2 cellular contexts compared by ENCODE assay signal in the genomic region with DNA sequence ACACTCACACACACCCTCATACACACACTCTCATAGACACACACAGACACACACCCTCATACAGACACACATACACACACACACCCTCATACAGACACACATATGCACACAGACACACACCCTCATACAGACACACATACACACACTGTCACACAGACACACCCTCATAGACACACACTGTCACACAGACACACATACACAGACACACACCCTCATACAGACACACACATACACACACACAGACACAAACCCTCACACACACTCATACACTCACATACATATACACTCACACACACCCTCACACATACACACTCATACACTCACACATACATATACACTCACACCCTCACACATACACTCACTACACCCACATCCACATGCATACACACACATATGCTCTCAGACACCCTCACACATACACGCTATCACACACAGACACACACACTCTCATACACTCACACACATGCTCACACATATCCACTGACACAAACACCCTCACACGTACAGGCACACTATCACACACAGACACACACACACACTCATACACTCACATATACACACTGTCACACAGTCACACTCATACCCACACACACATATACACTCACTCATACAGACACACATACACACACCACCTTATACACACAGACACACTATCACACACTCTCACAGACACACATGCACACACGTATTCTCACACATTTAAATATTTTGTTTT.
TF ChIP-seq lines count a peak whose summit lies in the region.

No MANE protein-coding gene starts in this region.

TF ChIP-seq in neural cell, 6 proteins besides CTCF, POLR2A, EP300 and RAD21 (continued from another document):
- TF ChIP-seq, protein P1, sequence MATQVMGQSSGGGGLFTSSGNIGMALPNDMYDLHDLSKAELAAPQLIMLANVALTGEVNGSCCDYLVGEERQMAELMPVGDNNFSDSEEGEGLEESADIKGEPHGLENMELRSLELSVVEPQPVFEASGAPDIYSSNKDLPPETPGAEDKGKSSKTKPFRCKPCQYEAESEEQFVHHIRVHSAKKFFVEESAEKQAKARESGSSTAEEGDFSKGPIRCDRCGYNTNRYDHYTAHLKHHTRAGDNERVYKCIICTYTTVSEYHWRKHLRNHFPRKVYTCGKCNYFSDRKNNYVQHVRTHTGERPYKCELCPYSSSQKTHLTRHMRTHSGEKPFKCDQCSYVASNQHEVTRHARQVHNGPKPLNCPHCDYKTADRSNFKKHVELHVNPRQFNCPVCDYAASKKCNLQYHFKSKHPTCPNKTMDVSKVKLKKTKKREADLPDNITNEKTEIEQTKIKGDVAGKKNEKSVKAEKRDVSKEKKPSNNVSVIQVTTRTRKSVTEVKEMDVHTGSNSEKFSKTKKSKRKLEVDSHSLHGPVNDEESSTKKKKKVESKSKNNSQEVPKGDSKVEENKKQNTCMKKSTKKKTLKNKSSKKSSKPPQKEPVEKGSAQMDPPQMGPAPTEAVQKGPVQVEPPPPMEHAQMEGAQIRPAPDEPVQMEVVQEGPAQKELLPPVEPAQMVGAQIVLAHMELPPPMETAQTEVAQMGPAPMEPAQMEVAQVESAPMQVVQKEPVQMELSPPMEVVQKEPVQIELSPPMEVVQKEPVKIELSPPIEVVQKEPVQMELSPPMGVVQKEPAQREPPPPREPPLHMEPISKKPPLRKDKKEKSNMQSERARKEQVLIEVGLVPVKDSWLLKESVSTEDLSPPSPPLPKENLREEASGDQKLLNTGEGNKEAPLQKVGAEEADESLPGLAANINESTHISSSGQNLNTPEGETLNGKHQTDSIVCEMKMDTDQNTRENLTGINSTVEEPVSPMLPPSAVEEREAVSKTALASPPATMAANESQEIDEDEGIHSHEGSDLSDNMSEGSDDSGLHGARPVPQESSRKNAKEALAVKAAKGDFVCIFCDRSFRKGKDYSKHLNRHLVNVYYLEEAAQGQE (IDR thresholded peaks at IDR 0.05; ENCODE audit: borderline replicate concordance) = no peak
- no peak for TF ChIP-seq SMC3 (conservative IDR thresholded peaks at IDR 0.05; ENCODE audit: poor library complexity)
TF ChIP-seq in neural cell: peak in this region for 1.

TF ChIP-seq in SK-N-SH treated with all-trans-retinoic acid at 6 μM for 48 hours, 23 proteins besides CTCF, POLR2A, EP300 and RAD21 (continued from another document):
- TF ChIP-seq, protein P2, sequence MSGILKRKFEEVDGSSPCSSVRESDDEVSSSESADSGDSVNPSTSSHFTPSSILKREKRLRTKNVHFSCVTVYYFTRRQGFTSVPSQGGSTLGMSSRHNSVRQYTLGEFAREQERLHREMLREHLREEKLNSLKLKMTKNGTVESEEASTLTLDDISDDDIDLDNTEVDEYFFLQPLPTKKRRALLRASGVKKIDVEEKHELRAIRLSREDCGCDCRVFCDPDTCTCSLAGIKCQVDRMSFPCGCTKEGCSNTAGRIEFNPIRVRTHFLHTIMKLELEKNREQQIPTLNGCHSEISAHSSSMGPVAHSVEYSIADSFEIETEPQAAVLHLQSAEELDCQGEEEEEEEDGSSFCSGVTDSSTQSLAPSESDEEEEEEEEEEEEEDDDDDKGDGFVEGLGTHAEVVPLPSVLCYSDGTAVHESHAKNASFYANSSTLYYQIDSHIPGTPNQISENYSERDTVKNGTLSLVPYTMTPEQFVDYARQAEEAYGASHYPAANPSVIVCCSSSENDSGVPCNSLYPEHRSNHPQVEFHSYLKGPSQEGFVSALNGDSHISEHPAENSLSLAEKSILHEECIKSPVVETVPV (CRISPR knock-in tag; IDR thresholded peaks at IDR 0.05) = no peak
- TF ChIP-seq ZNF70 (CRISPR knock-in tag; IDR thresholded peaks at IDR 0.05) = no peak
- no peak for TF ChIP-seq ISL1 (CRISPR knock-in tag; IDR thresholded peaks at IDR 0.05)
- TF ChIP-seq, protein P3, sequence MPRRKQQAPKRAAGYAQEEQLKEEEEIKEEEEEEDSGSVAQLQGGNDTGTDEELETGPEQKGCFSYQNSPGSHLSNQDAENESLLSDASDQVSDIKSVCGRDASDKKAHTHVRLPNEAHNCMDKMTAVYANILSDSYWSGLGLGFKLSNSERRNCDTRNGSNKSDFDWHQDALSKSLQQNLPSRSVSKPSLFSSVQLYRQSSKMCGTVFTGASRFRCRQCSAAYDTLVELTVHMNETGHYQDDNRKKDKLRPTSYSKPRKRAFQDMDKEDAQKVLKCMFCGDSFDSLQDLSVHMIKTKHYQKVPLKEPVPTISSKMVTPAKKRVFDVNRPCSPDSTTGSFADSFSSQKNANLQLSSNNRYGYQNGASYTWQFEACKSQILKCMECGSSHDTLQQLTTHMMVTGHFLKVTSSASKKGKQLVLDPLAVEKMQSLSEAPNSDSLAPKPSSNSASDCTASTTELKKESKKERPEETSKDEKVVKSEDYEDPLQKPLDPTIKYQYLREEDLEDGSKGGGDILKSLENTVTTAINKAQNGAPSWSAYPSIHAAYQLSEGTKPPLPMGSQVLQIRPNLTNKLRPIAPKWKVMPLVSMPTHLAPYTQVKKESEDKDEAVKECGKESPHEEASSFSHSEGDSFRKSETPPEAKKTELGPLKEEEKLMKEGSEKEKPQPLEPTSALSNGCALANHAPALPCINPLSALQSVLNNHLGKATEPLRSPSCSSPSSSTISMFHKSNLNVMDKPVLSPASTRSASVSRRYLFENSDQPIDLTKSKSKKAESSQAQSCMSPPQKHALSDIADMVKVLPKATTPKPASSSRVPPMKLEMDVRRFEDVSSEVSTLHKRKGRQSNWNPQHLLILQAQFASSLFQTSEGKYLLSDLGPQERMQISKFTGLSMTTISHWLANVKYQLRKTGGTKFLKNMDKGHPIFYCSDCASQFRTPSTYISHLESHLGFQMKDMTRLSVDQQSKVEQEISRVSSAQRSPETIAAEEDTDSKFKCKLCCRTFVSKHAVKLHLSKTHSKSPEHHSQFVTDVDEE (CRISPR knock-in tag; IDR thresholded peaks at IDR 0.05) = no peak
- no peak for TF ChIP-seq TCF4 (CRISPR knock-in tag; IDR thresholded peaks at IDR 0.05; ENCODE audit: borderline replicate concordance)
- no peak for TF ChIP-seq ZFP30 (CRISPR knock-in tag; IDR thresholded peaks at IDR 0.05)
- TF ChIP-seq OSR1 (CRISPR knock-in tag; IDR thresholded peaks at IDR 0.05) = no peak
- TF ChIP-seq, protein P4, sequence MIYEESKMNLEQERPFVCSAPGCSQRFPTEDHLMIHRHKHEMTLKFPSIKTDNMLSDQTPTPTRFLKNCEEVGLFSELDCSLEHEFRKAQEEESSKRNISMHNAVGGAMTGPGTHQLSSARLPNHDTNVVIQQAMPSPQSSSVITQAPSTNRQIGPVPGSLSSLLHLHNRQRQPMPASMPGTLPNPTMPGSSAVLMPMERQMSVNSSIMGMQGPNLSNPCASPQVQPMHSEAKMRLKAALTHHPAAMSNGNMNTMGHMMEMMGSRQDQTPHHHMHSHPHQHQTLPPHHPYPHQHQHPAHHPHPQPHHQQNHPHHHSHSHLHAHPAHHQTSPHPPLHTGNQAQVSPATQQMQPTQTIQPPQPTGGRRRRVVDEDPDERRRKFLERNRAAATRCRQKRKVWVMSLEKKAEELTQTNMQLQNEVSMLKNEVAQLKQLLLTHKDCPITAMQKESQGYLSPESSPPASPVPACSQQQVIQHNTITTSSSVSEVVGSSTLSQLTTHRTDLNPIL (CRISPR knock-in tag; IDR thresholded peaks at IDR 0.05; ENCODE audit: low read depth) = no peak
- no peak for TF ChIP-seq PPARA (CRISPR knock-in tag; IDR thresholded peaks at IDR 0.05; ENCODE audit: borderline replicate concordance)
- TF ChIP-seq ESRRG (CRISPR knock-in tag; IDR thresholded peaks at IDR 0.05) = no peak
- TF ChIP-seq ZNF565 (CRISPR knock-in tag; conservative IDR thresholded peaks at IDR 0.05; ENCODE audit: low read depth) = no peak
